In genomic region chr16:20806168-20807050, GRCh38 we compare ENCODE assay signal across 8 cellular contexts. TPM values are rescaled to one million over a fixed set of nuclear protein-coding genes. Genes with fewer than 3 reads are reported as not detected.
DNase-seq lines count a peak whose midpoint lies in the region; ATAC-seq and TF ChIP-seq lines count a peak whose summit lies in the region.

ERI2 (minus strand) TSS chr16:20806472; CDS start chr16:20806430, 42 bp downstream.
REXO5 (plus strand) TSS chr16:20806527; CDS start chr16:20806954, 427 bp downstream.

- H3K27me3 ChIP-seq in osteoblast (ENCODE audit: insufficient read depth, low read length) (no peaks in the 10 kb centered on the region), thoracic aorta (replicated peaks; ENCODE audit: insufficient read depth) (no peaks in the 10 kb centered on the region)

- H3K27ac ChIP-seq in osteoblast (ENCODE audit: low read depth, low read length) (peak within 1 kb of the TSS; percentile 67), thoracic aorta (peak within 1 kb of the TSS; percentile 83 to 92)

- peak within 1 kb of the TSS; percentile 96 for H3K4me2 ChIP-seq in osteoblast (ENCODE audit: insufficient read depth, low read length)

- H3K27ac Mint-ChIP-seq in activated naive CD4-positive, alpha-beta T cell treated with anti-CD3 and anti-CD28 coated beads, Interleukin-2, amount 50 U/mL, for 72 hours, result peak within 1 kb of the TSS; percentile 98
- peak within 1 kb of the TSS; percentile 93 for H3K27ac Mint-ChIP-seq in glutamatergic neuron (ENCODE audit: unreplicated experiment)

- no peaks in the 10 kb centered on the region for H3K9me3 Mint-ChIP-seq in activated naive CD4-positive, alpha-beta T cell treated with anti-CD3 and anti-CD28 coated beads, Interleukin-2, amount 50 U/mL, for 72 hours
- H3K9me3 Mint-ChIP-seq in glutamatergic neuron (ENCODE audit: unreplicated experiment), result no peaks in the 10 kb centered on the region

- H3K27me3 Mint-ChIP-seq in glutamatergic neuron (ENCODE audit: unreplicated experiment), result no peaks in the 10 kb centered on the region

- peak within 1 kb of the TSS; percentile 100 for H2AFZ ChIP-seq in osteoblast (ENCODE audit: low read length)

- no peaks in the 10 kb centered on the region for H4K20me1 ChIP-seq in osteoblast (ENCODE audit: insufficient read depth, low read length)

- peak within 1 kb of the TSS; percentile 66 for H3K4me3 ChIP-seq in GM08714 (ENCODE audit: low read length)
- peak within 1 kb of the TSS; percentile 86 for H3K4me3 ChIP-seq in osteoblast (ENCODE audit: insufficient read depth, low read length)
- H3K4me3 ChIP-seq in thoracic aorta, result peak within 1 kb of the TSS; percentile 95

- TF ChIP-seq CTCF in glutamatergic neuron (IDR thresholded peaks at IDR 0.05; ENCODE audit: partially characterized antibody, unreplicated experiment), result peak; percentile 32
- TF ChIP-seq CTCF in osteoblast (IDR thresholded peaks at IDR 0.05; ENCODE audit: extremely low read depth, low read depth, low read length), result peak; percentile 57
- TF ChIP-seq CTCF in thoracic aorta (IDR thresholded peaks at IDR 0.05), result peak; percentile 38

- peaks cover 8 to 20% of the 10 kb centered on the region in 2 donors for H3K36me3 Mint-ChIP-seq in activated naive CD4-positive, alpha-beta T cell treated with anti-CD3 and anti-CD28 coated beads, Interleukin-2, amount 50 U/mL, for 72 hours
- no peaks in the 10 kb centered on the region for H3K36me3 Mint-ChIP-seq in glutamatergic neuron (ENCODE audit: unreplicated experiment)

- peaks cover 1% of the 10 kb centered on the region for H3K36me3 ChIP-seq in osteoblast (ENCODE audit: insufficient read depth, low read length)
- no peaks in the 10 kb centered on the region for H3K36me3 ChIP-seq in thoracic aorta

- H3K9me3 ChIP-seq in osteoblast (ENCODE audit: low read depth, low read length), result no peaks in the 10 kb centered on the region
- H3K9me3 ChIP-seq in thoracic aorta, result no peaks in the 10 kb centered on the region

- DNase-seq in NCI-H1092 (lab: John Stamatoyannopoulos, UW), result peak; percentile 98
- peak; percentile 62 for DNase-seq in SKM-1 (lab: John Stamatoyannopoulos, UW; ENCODE audit: unreplicated experiment)
- DNase-seq in activated naive CD4-positive, alpha-beta T cell treated with anti-CD3 and anti-CD28 coated beads, Interleukin-2, amount 50 U/mL, for 72 hours (ENCODE audit: low spot score in 2 of 2), result peak; percentile 70 to 84
- peak; percentile 96 for DNase-seq in glutamatergic neuron
- peak; percentile 96 for DNase-seq in osteoblast (ENCODE audit: insufficient read length, low spot score, missing footprints)
- peak; percentile 78 for DNase-seq in thoracic aorta (ENCODE audit: low spot score)

- peaks cover 15% of the 10 kb centered on the region for H3K79me2 ChIP-seq in osteoblast (ENCODE audit: insufficient read depth, low read length)

- H3K4me1 Mint-ChIP-seq in glutamatergic neuron (ENCODE audit: low read depth, unreplicated experiment), result no peaks in the 10 kb centered on the region

- H3K4me3 Mint-ChIP-seq in glutamatergic neuron (ENCODE audit: unreplicated experiment), result peak within 1 kb of the TSS; percentile 98

- peak; percentile 77 for ATAC-seq in HG02571 (IDR thresholded peaks at IDR 0.05; ENCODE audit: unreplicated experiment)
- ATAC-seq in activated naive CD4-positive, alpha-beta T cell treated with anti-CD3 and anti-CD28 coated beads, Interleukin-2, amount 50 U/mL, for 72 hours, result peak; percentile 89 to 90
- peak; percentile 41 for ATAC-seq in thoracic aorta (ENCODE audit: insufficient number of reproducible peaks, low FRiP score, low read depth)

- peaks cover 19% of the 10 kb centered on the region for H3K4me1 ChIP-seq in osteoblast (ENCODE audit: insufficient read depth, low read length)
- peaks cover 9 to 13% of the 10 kb centered on the region in 2 donors for H3K4me1 ChIP-seq in thoracic aorta (ENCODE audit: control insufficient read depth in 1 of 2, low read depth in 2 of 2)

RNA-seq across cellular contexts. Expression of gene ERI2, which starts in this region (rescaled TPM):
- 10 to 100 TPM; 19.6 to 36.2 TPM for total RNA-seq in activated naive CD4-positive, alpha-beta T cell treated with anti-CD3 and anti-CD28 coated beads, Interleukin-2, amount 50 U/mL, for 72 hours
- total RNA-seq in glutamatergic neuron (ENCODE audit: unreplicated experiment) (14.2 TPM), osteoblast (20.6 and 21.0 TPM in 2 replicates), thoracic aorta (1 to 10 TPM; 2.6 to 7.8 TPM)

RNA-seq across cellular contexts. Expression of gene REXO5, which starts in this region (rescaled TPM):
- 10 to 100 TPM; 18.5 to 18.9 TPM for total RNA-seq in activated naive CD4-positive, alpha-beta T cell treated with anti-CD3 and anti-CD28 coated beads, Interleukin-2, amount 50 U/mL, for 72 hours
- total RNA-seq in glutamatergic neuron (ENCODE audit: unreplicated experiment), result 5.9 TPM
- total RNA-seq in osteoblast, result 3.6 and 6.2 TPM in 2 replicates
- 1 to 10 TPM in 1 of 2 donors, not detected in 1; 6.5 TPM for total RNA-seq in thoracic aorta

Comparison
In these comparisons a context has a peak if more than half of its experiments do, and no peak if none do; other contexts are left out.
1. Peak in every context shown above with its lines: DNase-seq, ATAC-seq, H3K4me3 ChIP-seq and H3K27ac ChIP-seq.